ENCODE assay signal across 1 cellular context in the genomic region with DNA sequence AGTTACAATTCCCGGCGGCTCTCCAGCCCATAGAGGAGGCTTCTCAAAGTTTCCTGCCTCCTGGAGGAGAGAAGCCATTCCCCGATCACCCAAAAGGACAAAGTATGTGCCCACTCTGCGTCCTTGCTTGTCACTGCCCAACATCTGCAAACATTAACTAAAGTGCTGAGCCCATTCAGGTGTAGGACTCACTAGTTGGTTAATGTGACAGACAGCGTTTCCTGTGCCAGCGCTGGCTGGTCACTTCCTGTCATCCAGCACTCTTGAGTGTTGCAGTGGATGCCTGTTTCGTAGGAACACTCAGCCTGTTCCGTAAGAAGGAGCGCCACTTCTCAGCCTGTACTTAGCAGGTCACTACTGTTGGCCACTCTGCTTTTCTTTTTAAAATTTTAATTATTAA.
TF ChIP-seq lines count a peak whose summit lies in the region.

No MANE protein-coding gene starts in this region.

TF ChIP-seq in IMR-90, 13 proteins besides CTCF, POLR2A, EP300 and RAD21:
- TF ChIP-seq BHLHE40 (IDR thresholded peaks at IDR 0.05; ENCODE audit: low read depth, low read length) = no peak
- TF ChIP-seq, protein P1, sequence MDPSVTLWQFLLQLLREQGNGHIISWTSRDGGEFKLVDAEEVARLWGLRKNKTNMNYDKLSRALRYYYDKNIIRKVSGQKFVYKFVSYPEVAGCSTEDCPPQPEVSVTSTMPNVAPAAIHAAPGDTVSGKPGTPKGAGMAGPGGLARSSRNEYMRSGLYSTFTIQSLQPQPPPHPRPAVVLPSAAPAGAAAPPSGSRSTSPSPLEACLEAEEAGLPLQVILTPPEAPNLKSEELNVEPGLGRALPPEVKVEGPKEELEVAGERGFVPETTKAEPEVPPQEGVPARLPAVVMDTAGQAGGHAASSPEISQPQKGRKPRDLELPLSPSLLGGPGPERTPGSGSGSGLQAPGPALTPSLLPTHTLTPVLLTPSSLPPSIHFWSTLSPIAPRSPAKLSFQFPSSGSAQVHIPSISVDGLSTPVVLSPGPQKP (IDR thresholded peaks at IDR 0.05; ENCODE audit: borderline replicate concordance, low read depth, low read length) = no peak
- no peak for TF ChIP-seq MAZ (IDR thresholded peaks at IDR 0.05; ENCODE audit: borderline replicate concordance, low read depth, low read length)
TF ChIP-seq in IMR-90: peak in this region for 0.
